Comparison of ENCODE assay signal across 8 cellular contexts in the genomic region with DNA sequence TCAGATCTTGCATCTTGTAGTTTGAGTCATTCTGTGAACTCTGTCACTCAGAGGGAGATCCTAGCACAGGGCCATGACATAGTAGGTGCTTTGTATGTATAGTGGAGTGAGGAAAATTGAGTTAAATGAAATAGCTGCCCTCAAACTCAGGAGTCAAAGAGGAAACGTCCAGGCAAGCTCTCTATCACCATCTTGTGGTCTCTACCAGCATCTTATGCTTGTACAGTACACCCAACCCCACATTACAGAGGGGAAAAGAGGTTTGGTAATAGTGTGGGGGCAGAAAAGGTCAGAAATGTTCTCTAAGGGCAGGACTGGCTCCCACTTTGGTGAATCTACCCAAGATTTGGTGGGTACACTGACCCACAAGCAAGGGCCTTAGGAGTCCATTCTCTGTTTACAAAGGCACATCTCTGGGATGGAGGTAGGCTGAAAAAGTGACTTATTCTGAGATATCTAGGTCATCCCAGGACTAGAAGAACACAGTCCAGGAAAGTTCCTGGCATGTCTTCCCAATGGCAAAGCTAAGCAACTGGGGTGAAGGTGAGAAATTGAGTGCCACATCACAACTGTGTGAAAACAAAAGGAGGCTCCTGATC.
DNase-seq lines count a peak whose midpoint lies in the region; ATAC-seq and TF ChIP-seq lines count a peak whose summit lies in the region.

No MANE protein-coding gene starts in this region.

- H3K27me3 ChIP-seq in Loucy (ENCODE audit: insufficient read depth, low read length, poor library complexity, severe bottlenecking) (no peaks in the 10 kb centered on the region), MG63 (no peaks in the 10 kb centered on the region)

- H3K4me2 ChIP-seq in Loucy (ENCODE audit: low read depth, low read length, poor library complexity, severe bottlenecking): no peak overlapping the region

- no peaks in the 10 kb centered on the region for H3K4me1 ChIP-seq in Loucy (ENCODE audit: insufficient read depth, low read length, poor library complexity, severe bottlenecking)

- in situ Hi-C loops in ACHN (cut with HindIII; ENCODE audit: low pct_ligation_motif_present, low pct_unique_long_range_greater_than_20kb, low sequenced_read_pairs): no loop called here

- no peaks in the 10 kb centered on the region for H4K20me1 ChIP-seq in Loucy (ENCODE audit: insufficient read depth, low read length, poor library complexity, severe bottlenecking)

- no peak for TF ChIP-seq POLR2A in GM18505 (IDR thresholded peaks at IDR 0.05; ENCODE audit: borderline replicate concordance, extremely low read depth, insufficient read depth, insufficient read length)

- DNase-seq in ACHN (peak; percentile 12), cardiac fibroblast (ENCODE audit: low read depth in 2 of 2) (peak in 1 of 2 donors; percentile 30), stromal cell of bone marrow (ENCODE audit: low read depth) (peak; percentile 6), MG63 (no peak), cardiac septum (ENCODE audit: low spot score) (no peak)

- no peaks in the 10 kb centered on the region for H3K79me2 ChIP-seq in Loucy (ENCODE audit: insufficient read depth, low read length)

- H2AFZ ChIP-seq in Loucy (ENCODE audit: low read length): peak overlapping the region; percentile 76

- TF ChIP-seq CTCF in Loucy (conservative IDR thresholded peaks at IDR 0.05; ENCODE audit: low read length) (peak; percentile 64), cardiac fibroblast (IDR thresholded peaks at IDR 0.05; ENCODE audit: low read depth, low read length) (peak; percentile 54)

- no peaks in the 10 kb centered on the region for H3K36me3 ChIP-seq in Loucy (ENCODE audit: insufficient read depth, low read length)
- no peaks in the 10 kb centered on the region for H3K36me3 ChIP-seq in MG63

- H3F3A ChIP-seq in Loucy (ENCODE audit: low read depth): no peaks in the 10 kb centered on the region

- no peak overlapping the region for H3K4me3 ChIP-seq in Loucy (ENCODE audit: low read length, poor library complexity, severe bottlenecking)
- H3K4me3 ChIP-seq in cardiac fibroblast (replicated peaks in 1 of 2; ENCODE audit: low read depth in 2 of 2, low read length in 2 of 2): no peak overlapping the region
- H3K4me3 ChIP-seq in MG63: no peak overlapping the region

- no peak overlapping the region for H3K9ac ChIP-seq in Loucy (ENCODE audit: low read depth, low read length, poor library complexity, severe bottlenecking)

- intact Hi-C loops in cardiac septum (cut with DNase I): no loop called here

- no peaks in the 10 kb centered on the region for H3K9me2 ChIP-seq in Loucy (replicated peaks; ENCODE audit: low read depth, low read length)

- ATAC-seq in GM18505 (IDR thresholded peaks at IDR 0.05; ENCODE audit: unreplicated experiment) (peak; percentile 64), HG03378 (IDR thresholded peaks at IDR 0.05; ENCODE audit: unreplicated experiment) (no peak)

- H3K9me3 ChIP-seq in Loucy (ENCODE audit: insufficient read depth, low read depth, low read length) (no peaks in the 10 kb centered on the region), MG63 (no peaks in the 10 kb centered on the region)

Comparison
In these comparisons a context has a peak if more than half of its experiments do, and no peak if none do; other contexts are left out.
1. DNase-seq: peak in ACHN (single experiment) and stromal cell of bone marrow (single experiment); none in MG63 (single experiment) and cardiac septum (single experiment).